In genomic region chr1:12469493-12469892, GRCh38 we compare ENCODE assay signal across 15 cellular contexts.
A peak's percentile ranks its signal among the peaks of the same experiment; 100 is the strongest.
DNase-seq lines count a peak whose midpoint lies in the region; ATAC-seq and TF ChIP-seq lines count a peak whose summit lies in the region.
"Had no signal": no experiment of that assay in that cellular context is flagged by ENCODE, and none has a peak within 500 bp of the region (broad histone marks: within the 10 kb centered on the region; RNA-seq: fewer than 3 reads in every experiment).

No MANE protein-coding gene starts in this region.

- H4K8ac ChIP-seq in IMR-90 (ENCODE audit: low read depth in 2 of 2, low read length in 2 of 2), result no peak overlapping the region

- H3K9me1 ChIP-seq in IMR-90 (ENCODE audit: insufficient read depth, low read length), result peaks cover 5% of the 10 kb centered on the region; the same call in 1 of the 2 replicates

- in situ Hi-C loops in IMR-90 (cut with MboI; ENCODE audit: low sequenced_read_pairs), result no loop called here

- H3K36me3 ChIP-seq in IMR-90 (ENCODE audit: control insufficient read depth, insufficient read depth, low read length), result no peaks in the 10 kb centered on the region

- peaks cover 12% of the 10 kb centered on the region for H3K36me3 Mint-ChIP-seq in activated naive CD8-positive, alpha-beta T cell
- H3K36me3 Mint-ChIP-seq in natural killer cell treated with Interleukin-12 subunit alpha and Interleukin-12 subunit beta and Interleukin-15 and Interleukin-18, amount 100 ng/mL, for 72 hours, result peaks cover 12% of the 10 kb centered on the region

- intact Hi-C loops in IMR-90 (cut with micrococcal nuclease), result no loop called here

- no peak overlapping the region for H2BK5ac ChIP-seq in IMR-90 (ENCODE audit: low read depth, low read length, poor library complexity, severe bottlenecking)

- no peaks in the 10 kb centered on the region for H3K27me3 ChIP-seq in IMR-90 (ENCODE audit: control insufficient read depth, insufficient read depth, low read length)

- H3K9me3 Mint-ChIP-seq in activated naive CD8-positive, alpha-beta T cell (ENCODE audit: low read depth), result no peaks in the 10 kb centered on the region
- no peaks in the 10 kb centered on the region for H3K9me3 Mint-ChIP-seq in natural killer cell treated with Interleukin-12 subunit alpha and Interleukin-12 subunit beta and Interleukin-15 and Interleukin-18, amount 100 ng/mL, for 72 hours
- H3K9me3 Mint-ChIP-seq: CD8-positive, alpha-beta T cell had no signal

- H3K4ac ChIP-seq in IMR-90 (ENCODE audit: low read depth, low read length), result no peak overlapping the region

- H3K27me3 Mint-ChIP-seq in activated naive CD8-positive, alpha-beta T cell, result no peaks in the 10 kb centered on the region
- no peaks in the 10 kb centered on the region for H3K27me3 Mint-ChIP-seq in natural killer cell treated with Interleukin-12 subunit alpha and Interleukin-12 subunit beta and Interleukin-15 and Interleukin-18, amount 100 ng/mL, for 72 hours
- H3K27me3 Mint-ChIP-seq: progenitor cell of endocrine pancreas had no signal

- H3K4me3 ChIP-seq in IMR-90 (ENCODE audit: insufficient read depth, low read depth, low read length), result no peak overlapping the region
- H3K4me3 ChIP-seq: coronary artery had no signal

- TF ChIP-seq RAD21 in IMR-90 (IDR thresholded peaks at IDR 0.05; ENCODE audit: low read length), result no peak

- BruUV-seq in IMR-90 (replicated peaks; lab: Mats Ljungman, UMichigan), result no TSS peak

- no peak overlapping the region for H3K18ac ChIP-seq in IMR-90 (ENCODE audit: low read depth, low read length)

- H3K27ac ChIP-seq in IMR-90 (ENCODE audit: insufficient read depth, low read length), result no peak overlapping the region
- H3K27ac ChIP-seq: coronary artery, epithelial cell of prostate had no signal

- no peak for TF ChIP-seq POLR2A in IMR-90 (IDR thresholded peaks at IDR 0.05; ENCODE audit: low read depth, low read length)

- H3K9ac ChIP-seq in IMR-90 (ENCODE audit: low read depth, low read length), result no peak overlapping the region

- no peak overlapping the region; the same call in 1 of the 2 replicates for H3K23ac ChIP-seq in IMR-90 (ENCODE audit: low read depth, low read length)

- H2BK120ac ChIP-seq in IMR-90 (ENCODE audit: low read depth, low read length), result no peak overlapping the region

- no CpG with 5 or more reads among the region's 6 CpGs for WGBS in IMR-90 (ENCODE audit: extremely low coverage in 2 of 2, insufficient read length in 1 of 2), 2 experiments

- no peak overlapping the region for H2AFZ ChIP-seq in IMR-90 (replicated peaks; ENCODE audit: low read length, poor library complexity)

- H4K5ac ChIP-seq in IMR-90 (ENCODE audit: low read depth, low read length), result no peak overlapping the region

- no peak overlapping the region for H3K4me3 Mint-ChIP-seq in activated naive CD8-positive, alpha-beta T cell
- peak overlapping the region; percentile 15 for H3K4me3 Mint-ChIP-seq in natural killer cell treated with Interleukin-12 subunit alpha and Interleukin-12 subunit beta and Interleukin-15 and Interleukin-18, amount 100 ng/mL, for 72 hours
- H3K4me3 Mint-ChIP-seq: CD8-positive, alpha-beta T cell had no signal

- no peak overlapping the region for H2AK5ac ChIP-seq in IMR-90 (ENCODE audit: low read depth, low read length)

- ATAC-seq in IMR-90 (ENCODE audit: low read depth), result no peak
- no peak for ATAC-seq in natural killer cell treated with Interleukin-12 subunit alpha and Interleukin-12 subunit beta and Interleukin-15 and Interleukin-18, amount 100 ng/mL, for 72 hours
- ATAC-seq: CD8-positive, alpha-beta T cell had no signal

- H3K4me2 ChIP-seq in IMR-90 (ENCODE audit: low read depth, low read length), result no peak overlapping the region

- no peak overlapping the region; the same call in 1 of the 2 replicates for H2BK20ac ChIP-seq in IMR-90 (ENCODE audit: low read depth, low read length)

- peak overlapping the region; percentile 58 for H3K27ac Mint-ChIP-seq in activated naive CD8-positive, alpha-beta T cell
- H3K27ac Mint-ChIP-seq in natural killer cell treated with Interleukin-12 subunit alpha and Interleukin-12 subunit beta and Interleukin-15 and Interleukin-18, amount 100 ng/mL, for 72 hours, result peak overlapping the region; percentile 98 to 99
- H3K27ac Mint-ChIP-seq: progenitor cell of endocrine pancreas had no signal

- H3K9me3 ChIP-seq in IMR-90 (ENCODE audit: control insufficient read depth, insufficient read depth, low read length), result no peaks in the 10 kb centered on the region

- POLR2A ChIA-PET in IMR-90 (lab: Charles Lee; ENCODE audit: unreplicated experiment), result no interaction called here

- H4K91ac ChIP-seq in IMR-90 (ENCODE audit: insufficient read depth, low read depth, low read length), result no peak overlapping the region

- DNase-seq in NCI-H2171 treated with DMSO at 0.1 percent for 48 hours (lab: John Stamatoyannopoulos, UW) (peak; percentile 23), NCI-H2171 (lab: John Stamatoyannopoulos, UW) (no peak), IMR-90 (no peak), GM03348 (ENCODE audit: low spot score) (no peak), retina (no peak), HPDE6-E6E7 (ENCODE audit: extremely low spot score) (no peak)
- no peak for DNase-seq in natural killer cell treated with Interleukin-12 subunit alpha and Interleukin-12 subunit beta and Interleukin-15 and Interleukin-18, amount 100 ng/mL, for 72 hours (ENCODE audit: low spot score)
- DNase-seq: activated CD4-positive, alpha-beta T cell treated with anti-CD3 and anti-CD28 coated beads, Interleukin-2, amount 50 U/mL, for 4 hours; aorta; CD8-positive, alpha-beta T cell; stimulated activated CD4-positive, alpha-beta T cell treated with anti-CD3 and anti-CD28 coated beads, Interleukin-15, amount 100 ng/mL, for 24 hours had no signal

- no peak for TF ChIP-seq CTCF in IMR-90 (conservative IDR thresholded peaks at IDR 0.05; ENCODE audit: low read depth, low read length)

- peaks cover 67% of the 10 kb centered on the region for H3K4me1 Mint-ChIP-seq in activated naive CD8-positive, alpha-beta T cell (ENCODE audit: low read depth)
- H3K4me1 Mint-ChIP-seq in natural killer cell treated with Interleukin-12 subunit alpha and Interleukin-12 subunit beta and Interleukin-15 and Interleukin-18, amount 100 ng/mL, for 72 hours (ENCODE audit: low read depth in 2 of 2), result peaks cover 61 to 63% of the 10 kb centered on the region in 2 donors

- dilution Hi-C loops in IMR-90 (cut with HindIII; ENCODE audit: low sequenced_read_pairs, unreplicated experiment), result no loop called here

- CTCF ChIA-PET in IMR-90 (lab: Yijun Ruan, JAX), result no interaction called here

- H3K4me1 ChIP-seq in IMR-90 (ENCODE audit: control insufficient read depth, insufficient read depth, low read length), result peaks cover 8% of the 10 kb centered on the region

- H3K14ac ChIP-seq in IMR-90 (replicated peaks; ENCODE audit: low read depth, low read length), result no peak overlapping the region

- H3K56ac ChIP-seq in IMR-90 (ENCODE audit: extremely low read depth, insufficient read depth, low read length), result no peak overlapping the region

- H2AK9ac ChIP-seq in IMR-90 (replicated peaks; ENCODE audit: low read depth, low read length, poor library complexity), result no peak overlapping the region

- 0 out of 4 replicates have a peak, but pooled peaks cover 0 to 2% of the 10 kb centered on the region in 2 experiments for H3K79me1 ChIP-seq in IMR-90 (ENCODE audit: low read depth in 1 of 2, low read length in 2 of 2)

- peak overlapping the region; percentile 17; the same call in 1 of the 3 replicates for H2BK15ac ChIP-seq in IMR-90 (ENCODE audit: low read depth, low read length)

- H4K20me1 ChIP-seq in IMR-90 (ENCODE audit: insufficient read depth, low read length), result no peaks in the 10 kb centered on the region

TF ChIP-seq in IMR-90, 13 proteins besides CTCF, POLR2A, EP300 and RAD21:
- TF ChIP-seq NFE2L2 (IDR thresholded peaks at IDR 0.05; ENCODE audit: low read depth, low read length) (no peak), SMC3 (IDR thresholded peaks at IDR 0.05; ENCODE audit: low read depth, low read length) (no peak), ELK1 (IDR thresholded peaks at IDR 0.05; ENCODE audit: borderline replicate concordance, low read depth, low read length) (no peak), MAZ (IDR thresholded peaks at IDR 0.05; ENCODE audit: borderline replicate concordance, low read depth, low read length) (no peak), USF2 (IDR thresholded peaks at IDR 0.05; ENCODE audit: low read depth, low read length) (no peak), RCOR1 (IDR thresholded peaks at IDR 0.05; ENCODE audit: insufficient replicate concordance, low read length) (no peak), BHLHE40 (IDR thresholded peaks at IDR 0.05; ENCODE audit: low read depth, low read length) (no peak)
